2 cellular contexts compared by ENCODE assay signal in the genomic region with DNA sequence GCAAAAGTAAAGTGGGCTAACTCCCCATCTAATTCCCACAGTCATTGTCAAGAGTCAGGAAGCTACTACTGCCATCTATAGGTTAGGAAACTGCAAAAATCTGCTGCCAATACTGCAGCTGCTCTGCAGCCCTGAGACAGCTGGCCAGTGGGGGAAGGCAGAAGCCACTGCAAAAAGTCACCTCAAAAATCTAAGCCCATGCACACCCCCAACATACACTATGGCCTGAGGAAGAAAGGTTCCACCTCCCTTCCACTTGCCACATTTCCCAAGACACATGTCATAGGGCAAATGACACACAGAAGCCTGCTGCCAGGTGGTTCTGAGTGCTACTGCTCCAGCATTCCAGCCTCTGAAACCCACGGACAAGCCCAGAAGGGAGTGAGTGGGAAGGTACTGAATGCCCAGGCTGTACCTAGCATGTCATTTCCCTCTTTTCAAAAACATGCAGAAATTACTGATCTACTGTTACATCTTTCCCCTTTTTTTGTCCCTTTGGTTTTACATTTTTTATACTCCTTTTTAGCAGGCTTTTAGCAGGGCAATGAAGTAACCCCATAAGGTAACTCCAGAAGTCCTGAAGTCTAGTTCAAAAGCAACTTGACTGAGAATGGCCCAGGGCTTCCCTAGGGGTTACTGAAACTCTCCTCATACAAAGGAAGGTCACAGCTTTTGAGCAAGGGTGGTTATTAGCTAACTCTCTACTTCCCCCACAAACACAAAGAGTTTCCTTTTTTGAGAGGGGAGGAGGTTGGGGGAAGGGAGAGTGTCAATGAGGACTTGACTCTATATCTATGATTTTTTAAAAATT.
TF ChIP-seq lines count a peak whose summit lies in the region.

No MANE protein-coding gene starts in this region.

TF ChIP-seq in K562, 482 proteins besides CTCF, POLR2A, EP300 and RAD21 (continues in another document):
- no peak for TF ChIP-seq RBBP5 (IDR thresholded peaks at IDR 0.05; ENCODE audit: borderline replicate concordance, insufficient read depth, low read length, poor library complexity, severe bottlenecking)
- TF ChIP-seq EGR1 (conservative IDR thresholded peaks at IDR 0.05), result no peak
- TF ChIP-seq, protein P1, sequence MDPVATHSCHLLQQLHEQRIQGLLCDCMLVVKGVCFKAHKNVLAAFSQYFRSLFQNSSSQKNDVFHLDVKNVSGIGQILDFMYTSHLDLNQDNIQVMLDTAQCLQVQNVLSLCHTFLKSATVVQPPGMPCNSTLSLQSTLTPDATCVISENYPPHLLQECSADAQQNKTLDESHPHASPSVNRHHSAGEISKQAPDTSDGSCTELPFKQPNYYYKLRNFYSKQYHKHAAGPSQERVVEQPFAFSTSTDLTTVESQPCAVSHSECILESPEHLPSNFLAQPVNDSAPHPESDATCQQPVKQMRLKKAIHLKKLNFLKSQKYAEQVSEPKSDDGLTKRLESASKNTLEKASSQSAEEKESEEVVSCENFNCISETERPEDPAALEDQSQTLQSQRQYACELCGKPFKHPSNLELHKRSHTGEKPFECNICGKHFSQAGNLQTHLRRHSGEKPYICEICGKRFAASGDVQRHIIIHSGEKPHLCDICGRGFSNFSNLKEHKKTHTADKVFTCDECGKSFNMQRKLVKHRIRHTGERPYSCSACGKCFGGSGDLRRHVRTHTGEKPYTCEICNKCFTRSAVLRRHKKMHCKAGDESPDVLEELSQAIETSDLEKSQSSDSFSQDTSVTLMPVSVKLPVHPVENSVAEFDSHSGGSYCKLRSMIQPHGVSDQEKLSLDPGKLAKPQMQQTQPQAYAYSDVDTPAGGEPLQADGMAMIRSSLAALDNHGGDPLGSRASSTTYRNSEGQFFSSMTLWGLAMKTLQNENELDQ (CRISPR knock-in tag; IDR thresholded peaks at IDR 0.05; ENCODE audit: borderline replicate concordance), result no peak
- TF ChIP-seq NELFE (IDR thresholded peaks at IDR 0.05; ENCODE audit: insufficient read depth, insufficient read length), result no peak
- peak; percentile 16; the same call in 1 of the 2 replicates for TF ChIP-seq MAFK (IDR thresholded peaks at IDR 0.05; ENCODE audit: low read length)
- TF ChIP-seq, protein P2, sequence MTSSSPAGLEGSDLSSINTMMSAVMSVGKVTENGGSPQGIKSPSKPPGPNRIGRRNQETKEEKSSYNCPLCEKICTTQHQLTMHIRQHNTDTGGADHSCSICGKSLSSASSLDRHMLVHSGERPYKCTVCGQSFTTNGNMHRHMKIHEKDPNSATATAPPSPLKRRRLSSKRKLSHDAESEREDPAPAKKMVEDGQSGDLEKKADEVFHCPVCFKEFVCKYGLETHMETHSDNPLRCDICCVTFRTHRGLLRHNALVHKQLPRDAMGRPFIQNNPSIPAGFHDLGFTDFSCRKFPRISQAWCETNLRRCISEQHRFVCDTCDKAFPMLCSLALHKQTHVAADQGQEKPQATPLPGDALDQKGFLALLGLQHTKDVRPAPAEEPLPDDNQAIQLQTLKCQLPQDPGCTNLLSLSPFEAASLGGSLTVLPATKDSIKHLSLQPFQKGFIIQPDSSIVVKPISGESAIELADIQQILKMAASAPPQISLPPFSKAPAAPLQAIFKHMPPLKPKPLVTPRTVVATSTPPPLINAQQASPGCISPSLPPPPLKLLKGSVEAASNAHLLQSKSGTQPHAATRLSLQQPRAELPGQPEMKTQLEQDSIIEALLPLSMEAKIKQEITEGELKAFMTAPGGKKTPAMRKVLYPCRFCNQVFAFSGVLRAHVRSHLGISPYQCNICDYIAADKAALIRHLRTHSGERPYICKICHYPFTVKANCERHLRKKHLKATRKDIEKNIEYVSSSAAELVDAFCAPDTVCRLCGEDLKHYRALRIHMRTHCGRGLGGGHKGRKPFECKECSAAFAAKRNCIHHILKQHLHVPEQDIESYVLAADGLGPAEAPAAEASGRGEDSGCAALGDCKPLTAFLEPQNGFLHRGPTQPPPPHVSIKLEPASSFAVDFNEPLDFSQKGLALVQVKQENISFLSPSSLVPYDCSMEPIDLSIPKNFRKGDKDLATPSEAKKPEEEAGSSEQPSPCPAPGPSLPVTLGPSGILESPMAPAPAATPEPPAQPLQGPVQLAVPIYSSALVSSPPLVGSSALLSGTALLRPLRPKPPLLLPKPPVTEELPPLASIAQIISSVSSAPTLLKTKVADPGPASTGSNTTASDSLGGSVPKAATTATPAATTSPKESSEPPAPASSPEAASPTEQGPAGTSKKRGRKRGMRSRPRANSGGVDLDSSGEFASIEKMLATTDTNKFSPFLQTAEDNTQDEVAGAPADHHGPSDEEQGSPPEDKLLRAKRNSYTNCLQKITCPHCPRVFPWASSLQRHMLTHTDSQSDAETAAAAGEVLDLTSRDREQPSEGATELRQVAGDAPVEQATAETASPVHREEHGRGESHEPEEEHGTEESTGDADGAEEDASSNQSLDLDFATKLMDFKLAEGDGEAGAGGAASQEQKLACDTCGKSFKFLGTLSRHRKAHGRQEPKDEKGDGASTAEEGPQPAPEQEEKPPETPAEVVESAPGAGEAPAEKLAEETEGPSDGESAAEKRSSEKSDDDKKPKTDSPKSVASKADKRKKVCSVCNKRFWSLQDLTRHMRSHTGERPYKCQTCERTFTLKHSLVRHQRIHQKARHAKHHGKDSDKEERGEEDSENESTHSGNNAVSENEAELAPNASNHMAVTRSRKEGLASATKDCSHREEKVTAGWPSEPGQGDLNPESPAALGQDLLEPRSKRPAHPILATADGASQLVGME (CRISPR knock-in tag; IDR thresholded peaks at IDR 0.05), result no peak
- no peak for TF ChIP-seq TSHZ1 (CRISPR knock-in tag; IDR thresholded peaks at IDR 0.05)
- no peak for TF ChIP-seq KDM4B (IDR thresholded peaks at IDR 0.05; ENCODE audit: borderline replicate concordance in 2 of 2, low read depth in 1 of 2)
- TF ChIP-seq ZNF224 (CRISPR knock-in tag; IDR thresholded peaks at IDR 0.05), result no peak
- no peak for TF ChIP-seq PURB (CRISPR knock-in tag; IDR thresholded peaks at IDR 0.05; ENCODE audit: low read depth)
- no peak for TF ChIP-seq SIX5 (IDR thresholded peaks at IDR 0.05; ENCODE audit: borderline replicate concordance in 1 of 2, insufficient read depth in 1 of 2, low read depth in 1 of 2, low read length in 2 of 2)

TF ChIP-seq in HepG2, 621 proteins besides CTCF, POLR2A, EP300 and RAD21:
- peak; percentile 14; the same call in 1 of the 2 replicates for TF ChIP-seq STAG1 (CRISPR knock-in tag; IDR thresholded peaks at IDR 0.05)
- no peak for TF ChIP-seq ZBTB20 (CRISPR knock-in tag; IDR thresholded peaks at IDR 0.05; ENCODE audit: borderline replicate concordance, low read depth)
